In the genomic region with DNA sequence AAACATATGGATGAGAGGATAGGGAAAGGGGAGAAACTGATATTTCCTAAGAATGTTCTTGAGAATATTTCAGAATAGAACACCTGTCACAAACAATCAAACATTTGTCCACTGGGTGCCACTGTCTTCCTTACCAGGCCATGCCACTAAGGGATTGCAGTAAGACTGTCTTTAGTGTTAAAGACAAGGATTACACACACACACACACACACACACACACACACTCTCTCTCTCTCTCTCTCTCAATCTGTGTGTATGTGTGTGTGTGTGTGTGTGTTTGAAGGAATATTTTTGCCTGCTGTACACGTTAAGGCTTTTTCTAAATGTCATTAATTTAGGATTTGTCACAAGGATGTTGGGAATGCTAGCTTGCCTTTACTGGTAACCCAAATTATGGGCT, we compare ENCODE assay signal across 8 cellular contexts. TPM values are rescaled to one million over a fixed set of nuclear protein-coding genes. Genes with fewer than 3 reads are reported as not detected.
A peak's percentile ranks its signal among the peaks of the same experiment; 100 is the strongest.
DNase-seq lines count a peak whose midpoint lies in the region; ATAC-seq and TF ChIP-seq lines count a peak whose summit lies in the region.

No MANE protein-coding gene starts in this region.

- H3K23ac ChIP-seq in trophoblast cell (ENCODE audit: low read length) = no peak overlapping the region

- H3K27me3 ChIP-seq in SJSA1 (replicated peaks) (no peaks in the 10 kb centered on the region), trophoblast cell (ENCODE audit: insufficient read depth, low read length) (no peaks in the 10 kb centered on the region)

- H3K4me3 ChIP-seq in SJSA1 = no peak overlapping the region
- H3K4me3 ChIP-seq in fibroblast of mammary gland (ENCODE audit: control insufficient read depth, low read depth, low read length) = no peak overlapping the region
- H3K4me3 ChIP-seq in trophoblast cell (ENCODE audit: low read depth, low read length) = no peak overlapping the region

- peak overlapping the region; percentile 11 for H4K91ac ChIP-seq in trophoblast cell (ENCODE audit: low read depth, low read length)

- H2AFZ ChIP-seq in trophoblast cell (ENCODE audit: insufficient read depth, low read length, poor library complexity) = no peak overlapping the region

- H3K4me1 ChIP-seq in SJSA1 (replicated peaks) (peaks cover 49% of the 10 kb centered on the region), trophoblast cell (ENCODE audit: control insufficient read depth in 1 of 2, insufficient read depth in 2 of 2, low read length in 2 of 2) (peaks cover 5 to 8% of the 10 kb centered on the region in 2 experiments)

- H3K9ac ChIP-seq in trophoblast cell (ENCODE audit: low read length) = no peak overlapping the region

- H3K4me2 ChIP-seq in trophoblast cell (ENCODE audit: low read length) = no peak overlapping the region

- peak; percentile 53 for TF ChIP-seq CTCF in fibroblast of mammary gland (conservative IDR thresholded peaks at IDR 0.05; ENCODE audit: control insufficient read depth, insufficient read depth, low read depth, low read length)

- H4K8ac ChIP-seq in trophoblast cell (ENCODE audit: low read depth, low read length) = no peak overlapping the region

- H2AK5ac ChIP-seq in trophoblast cell (ENCODE audit: low read length) = no peak overlapping the region

- no peak overlapping the region for H2BK5ac ChIP-seq in trophoblast cell (ENCODE audit: low read depth, low read length, poor library complexity)

- no peak overlapping the region for H3K18ac ChIP-seq in trophoblast cell (ENCODE audit: low read length)

- peak; percentile 74 for DNase-seq in DMS 273 (lab: John Stamatoyannopoulos, UW; ENCODE audit: unreplicated experiment)
- DNase-seq in DMS 273 treated with DMSO at 0.1 percent for 48 hours (lab: John Stamatoyannopoulos, UW) = no peak
- DNase-seq in GM19240 (ENCODE audit: insufficient read length, low spot score) = peak; percentile 41
- DNase-seq in SJSA1 (ENCODE audit: low read depth in 1 of 2, low spot score in 2 of 2) = peak; percentile 59 to 72
- peak; percentile 64 for DNase-seq in fibroblast of mammary gland (ENCODE audit: low read depth)
- peak in 1 of 2 donors; percentile 26 for DNase-seq in trophoblast cell
- no peak for DNase-seq in activated T-cell treated with anti-CD3 and anti-CD28 coated beads for 4 hours

- H3K4ac ChIP-seq in trophoblast cell (ENCODE audit: low read depth, low read length) = no peak overlapping the region

- H3K36me3 ChIP-seq in SJSA1 (no peaks in the 10 kb centered on the region), trophoblast cell (ENCODE audit: control insufficient read depth in 1 of 2, insufficient read depth in 2 of 2, low read length in 2 of 2) (no peaks in the 10 kb centered on the region)

- no peak overlapping the region for H4K12ac ChIP-seq in trophoblast cell (ENCODE audit: low read depth, low read length)

- peak overlapping the region; percentile 17 for H2BK120ac ChIP-seq in trophoblast cell (ENCODE audit: insufficient read depth, low read length, poor library complexity)

- H3K14ac ChIP-seq in trophoblast cell (ENCODE audit: low read length) = no peak overlapping the region

- H3K27ac ChIP-seq in SJSA1 (no peak overlapping the region), trophoblast cell (ENCODE audit: low read depth, low read length) (no peak overlapping the region)

- H3K79me1 ChIP-seq in trophoblast cell (ENCODE audit: low read length) = peaks cover 6% of the 10 kb centered on the region

- H3K9me3 ChIP-seq in SJSA1 (replicated peaks) (no peaks in the 10 kb centered on the region), trophoblast cell (ENCODE audit: insufficient read depth, low read depth, low read length) (no peaks in the 10 kb centered on the region)

- peak; percentile 86 for ATAC-seq in HG03378 (IDR thresholded peaks at IDR 0.05; ENCODE audit: unreplicated experiment)

- H2BK12ac ChIP-seq in trophoblast cell (ENCODE audit: low read length) = no peak overlapping the region

- H3K79me2 ChIP-seq in trophoblast cell (ENCODE audit: control insufficient read depth, insufficient read depth, low read length, poor library complexity) = no peaks in the 10 kb centered on the region

- no CpG with 5 or more reads among the region's 1 CpG for WGBS in trophoblast cell (ENCODE audit: extremely low coverage, insufficient coverage, insufficient read length)

RNA-seq across cellular contexts. Expression of a gene that starts 54.4 kb away (rescaled TPM):
- not detected in 2 replicates for total RNA-seq in SJSA1 (2014; rRNA removed; shearing (Covaris generic))
- polyA plus RNA-seq in trophoblast cell (2013) = 0.15 and 0.21 TPM in 2 replicates

Comparison
In these comparisons a context has a peak if more than half of its experiments do, and no peak if none do; other contexts are left out.
1. DNase-seq: peak in DMS 273 (single experiment), GM19240 (single experiment), SJSA1 (2 of 2) and fibroblast of mammary gland (single experiment); none in DMS 273 treated with DMSO at 0.1 percent for 48 hours (single experiment) and activated T-cell treated with anti-CD3 and anti-CD28 coated beads for 4 hours (single experiment).